Comparison of ENCODE assay signal across 13 cellular contexts in the genomic region with DNA sequence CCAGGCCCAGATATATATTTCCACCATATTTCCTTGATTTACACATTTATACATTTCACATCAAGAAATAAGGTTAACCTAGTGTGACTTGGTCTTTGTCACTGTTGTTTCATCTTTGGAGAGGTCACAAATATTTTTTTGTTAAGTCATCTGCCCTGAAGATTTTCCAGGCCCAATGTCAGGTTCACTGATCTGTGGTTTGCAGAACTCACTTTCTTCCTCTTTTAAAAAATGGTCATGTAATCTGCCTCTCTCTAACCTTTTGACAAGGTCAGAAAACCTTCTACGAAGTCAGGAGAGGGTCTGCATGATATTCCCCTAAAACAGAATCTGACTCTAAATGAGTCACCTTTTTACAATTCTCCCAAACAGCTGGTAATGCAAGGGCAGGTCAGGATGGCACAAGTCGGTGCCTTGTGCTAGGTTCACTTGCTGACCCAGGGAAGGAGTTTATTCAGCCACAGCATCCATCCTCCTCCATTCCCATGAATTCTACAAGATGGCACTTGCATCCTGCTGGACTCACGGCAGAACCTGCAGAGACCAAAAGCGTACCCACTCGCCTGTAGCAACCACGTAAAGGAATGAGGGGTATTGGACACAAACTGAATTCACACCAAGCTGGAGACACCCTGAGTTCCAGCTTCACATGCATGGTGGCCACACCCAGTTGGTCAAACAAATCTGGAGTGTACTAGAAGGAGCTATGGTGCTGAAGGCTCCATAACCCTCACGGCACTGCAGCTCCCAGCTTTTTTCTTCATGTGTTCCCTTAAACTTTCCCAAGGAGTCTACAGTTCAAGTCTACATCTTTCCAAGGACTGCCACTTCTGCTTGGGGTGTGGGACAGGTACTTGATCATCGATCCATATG. TPM values are rescaled to one million over a fixed set of nuclear protein-coding genes. Genes with fewer than 3 reads are reported as not detected.
DNase-seq lines count a peak whose midpoint lies in the region; ATAC-seq, FAIRE-seq and TF ChIP-seq lines count a peak whose summit lies in the region.
"Had no signal": no experiment of that assay in that cellular context is flagged by ENCODE, and none has a peak within 500 bp of the region (broad histone marks: within the 10 kb centered on the region; RNA-seq: fewer than 3 reads in every experiment).

No MANE protein-coding gene starts in this region.

- H3K4me3 ChIP-seq in CD8-positive, alpha-beta memory T cell (ENCODE audit: low read length), result no peak overlapping the region
- no peak overlapping the region for H3K4me3 ChIP-seq in K562
- H3K4me3 ChIP-seq in left ventricle myocardium inferior, result no peak overlapping the region

- POLR2A ChIA-PET in CD8-positive, alpha-beta memory T cell (lab: Charles Lee), result interaction anchor here (2.9 kb wide), 1 partner anchor 15 kb away, joined by 27 read pairs; the partner anchor contains the start of gene ZDHHC7
- POLR2A ChIA-PET in K562 (lab: Yijun Ruan, JAX), result interaction anchor here (0.6 to 4.5 kb wide), 6 partner anchors 10 to 24 kb away, joined by 3 to 50 read pairs (median 4); partner anchors contain the start of gene ZDHHC7

- TF ChIP-seq POLR2A in K562 (conservative IDR thresholded peaks at IDR 0.05), result no peak

- H3K27ac Mint-ChIP-seq in CD8-positive, alpha-beta memory T cell, result peak overlapping the region in 3 of 8 donors; percentile 12 to 99 (median 47)
- peak overlapping the region; percentile 86 to 95 (median 92) for H3K27ac Mint-ChIP-seq in nephron

- no peaks in the 10 kb centered on the region for H3K27me3 ChIP-seq in CD8-positive, alpha-beta memory T cell (ENCODE audit: insufficient read depth, low read length, poor library complexity, severe bottlenecking)
- H3K27me3 ChIP-seq in K562 (ENCODE audit: control insufficient read depth in 2 of 2, insufficient read depth in 2 of 2, low read length in 2 of 2) (no peaks in the 10 kb centered on the region), left ventricle myocardium inferior (ENCODE audit: low read depth) (no peaks in the 10 kb centered on the region)
- H3K27me3 ChIP-seq: ascending aorta had no signal

- no peaks in the 10 kb centered on the region for H3K9me3 ChIP-seq in CD8-positive, alpha-beta memory T cell (ENCODE audit: low read length)
- H3K9me3 ChIP-seq in K562 (replicated peaks; ENCODE audit: control insufficient read depth, insufficient read depth, low read depth, low read length) (no peaks in the 10 kb centered on the region), left ventricle myocardium inferior (replicated peaks) (peaks cover 6% of the 10 kb centered on the region)
- H3K9me3 ChIP-seq: ascending aorta had no signal

- no peaks in the 10 kb centered on the region for H3K9me1 ChIP-seq in K562 (ENCODE audit: control insufficient read depth, insufficient read depth, low read length)

- WGBS in K562 (ENCODE audit: insufficient coverage, low coverage, missing lambda C conversion rate), result 35% methylated on average over 8 of the region's 8 CpGs

- H3K4me1 Mint-ChIP-seq in CD8-positive, alpha-beta memory T cell, result peaks cover 25 to 41% (median 36%) of the 10 kb centered on the region in 3 donors
- H3K4me1 Mint-ChIP-seq in nephron, result peaks cover 24% of the 10 kb centered on the region

- CTCF ChIA-PET in CD8-positive, alpha-beta memory T cell (lab: Charles Lee), result interaction anchor here (1.6 to 3.7 kb wide), 3 partner anchors 14 to 60 kb away, joined by 8 to 27 read pairs (median 24); partner anchors contain the start of gene ZDHHC7
- CTCF ChIA-PET in K562 (lab: Yijun Ruan, JAX; ENCODE audit: low intra/inter-chr PET ratio), result interaction anchor here (0.7 kb wide), 2 partner anchors 12 to 152 kb away, joined by 3 read pairs; no protein-coding TSS in a partner anchor

- H3K79me2 ChIP-seq in K562 (ENCODE audit: control insufficient read depth, insufficient read depth, low read length), result peaks cover 4% of the 10 kb centered on the region; the same call in 2 of the 3 replicates

- peak overlapping the region; percentile 72 to 98 (median 91) for H3K4me3 Mint-ChIP-seq in CD8-positive, alpha-beta memory T cell
- peak overlapping the region; percentile 90 to 96 (median 96) for H3K4me3 Mint-ChIP-seq in nephron

- H4K20me1 ChIP-seq in K562 (replicated peaks; ENCODE audit: control insufficient read depth, insufficient read depth, low read length), result no peaks in the 10 kb centered on the region

- H3K9me3 Mint-ChIP-seq in CD8-positive, alpha-beta memory T cell, result no peaks in the 10 kb centered on the region
- no peaks in the 10 kb centered on the region for H3K9me3 Mint-ChIP-seq in nephron

- peaks cover 27% of the 10 kb centered on the region for H3K4me1 ChIP-seq in CD8-positive, alpha-beta memory T cell (ENCODE audit: insufficient read depth, low read length)
- H3K4me1 ChIP-seq in K562 (replicated peaks in 1 of 2; ENCODE audit: control insufficient read depth in 2 of 2, insufficient read depth in 2 of 2, low read length in 2 of 2) (peaks cover 33 to 45% of the 10 kb centered on the region in 2 experiments), left ventricle myocardium inferior (peaks cover 32% of the 10 kb centered on the region)

- no peak overlapping the region for H3K27ac ChIP-seq in CD8-positive, alpha-beta memory T cell (ENCODE audit: low read depth, low read length)
- H3K27ac ChIP-seq in K562 (ENCODE audit: extremely low read depth, low read depth, low read length) (peak overlapping the region; percentile 29; the same call in 1 of the 3 replicates), left ventricle myocardium inferior (replicated peaks) (no peak overlapping the region)

- no peak for DNase-seq in CD8-positive, alpha-beta memory T cell
- peak; percentile 33 for DNase-seq in NAMALWA (ENCODE audit: low spot score)
- DNase-seq in K562 (ENCODE audit: extremely low read depth in 1 of 4, low spot score in 3 of 4), result peak in 1 of 4 experiments; percentile 51
- DNase-seq in left ventricle myocardium inferior, result no peak
- DNase-seq in stimulated activated naive CD4-positive, alpha-beta T cell (lab: John Stamatoyannopoulos, UW), result no peak
- no peak for DNase-seq in sciatic nerve (ENCODE audit: low spot score)
- no peak for DNase-seq in UCSD-AML1 (lab: John Stamatoyannopoulos, UW; ENCODE audit: unreplicated experiment)
- DNase-seq: foreskin fibroblast; NCI-H345; stimulated activated CD4-positive, alpha-beta T cell treated with anti-CD3 and anti-CD28 coated beads, Interleukin-4, amount 100 ng/mL, for 4 hours had no signal

- ATAC-seq in K562 (no peak), sciatic nerve (no peak)

- H3K4me2 ChIP-seq in K562 (ENCODE audit: insufficient read depth, low read length), result peak overlapping the region; percentile 72

- H3K27me3 Mint-ChIP-seq in CD8-positive, alpha-beta memory T cell, result no peaks in the 10 kb centered on the region
- peaks cover 22% of the 10 kb centered on the region for H3K27me3 Mint-ChIP-seq in nephron (ENCODE audit: low read depth)

- no TSS peak for BruUV-seq in K562 (replicated peaks; lab: Mats Ljungman, UMichigan)

- H3K36me3 Mint-ChIP-seq in CD8-positive, alpha-beta memory T cell, result peaks cover 0 to 3% (median 0%) of the 10 kb centered on the region in 3 donors
- H3K36me3 Mint-ChIP-seq in nephron (ENCODE audit: low read depth), result no peaks in the 10 kb centered on the region

- no peak overlapping the region for H2AFZ ChIP-seq in K562 (ENCODE audit: low read depth, low read length)

- H3K36me3 ChIP-seq in CD8-positive, alpha-beta memory T cell (ENCODE audit: insufficient read depth, low read length), result no peaks in the 10 kb centered on the region
- H3K36me3 ChIP-seq in K562 (ENCODE audit: control insufficient read depth, insufficient read depth, low read length) (no peaks in the 10 kb centered on the region), left ventricle myocardium inferior (no peaks in the 10 kb centered on the region)
- H3K36me3 ChIP-seq: ascending aorta had no signal

- TF ChIP-seq CTCF in K562 (IDR thresholded peaks at IDR 0.05 in 2 of 3, conservative IDR thresholded peaks at IDR 0.05 in 1 of 3; ENCODE audit: insufficient read depth in 2 of 3, low read depth in 1 of 3, low read length in 3 of 3) (no peak), nephron (IDR thresholded peaks at IDR 0.05; ENCODE audit: unreplicated experiment in 3 of 3) (no peak), left ventricle myocardium inferior (IDR thresholded peaks at IDR 0.05; ENCODE audit: borderline replicate concordance) (no peak)

- peak; percentile 60 for TF ChIP-seq EP300 in K562 (IDR thresholded peaks at IDR 0.05; ENCODE audit: low read length)

- intact Hi-C loops in K562 (cut with micrococcal nuclease), result loop anchor here (5.0 kb wide), 1 partner anchor 61 kb away; no protein-coding TSS in a partner anchor
- intact Hi-C loops in left ventricle myocardium inferior (cut with micrococcal nuclease), result no loop called here
- intact Hi-C loops in sciatic nerve (cut with DNase I), result no loop called here

- peak overlapping the region; percentile 33 to 63; a peak in 1 of 4 replicates for H3K9ac ChIP-seq in K562 (ENCODE audit: insufficient read depth in 1 of 2, low read depth in 2 of 2, low read length in 2 of 2)

- in situ Hi-C loops in K562 (cut with MboI), result no loop called here

- peak; percentile 11 for FAIRE-seq in K562 (lab: Jason Lieb, UNC)
- FAIRE-seq: TTC549 had no signal

- TF ChIP-seq RAD21 in K562 (CRISPR knock-in tag; conservative IDR thresholded peaks at IDR 0.05 in 1 of 2, IDR thresholded peaks at IDR 0.05 in 1 of 2), result 0 out of 4 replicates have a peak, but pooled peaks of 1 of the 2 experiments have one; percentile 8

RNA-seq across cellular contexts. Expression of gene KIAA0513, which starts 1.6 kb away (rescaled TPM):
- 10 to 100 TPM; 13.2 to 13.5 TPM for total RNA-seq in CD8-positive, alpha-beta memory T cell
- polyA plus RNA-seq in CD8-positive, alpha-beta memory T cell, result 7.2 TPM
- total RNA-seq in K562 (2011; cell fraction: chromatin; rRNA removed; ENCODE audit: low replicate concordance), result 51.3 and 93.2 TPM in 2 replicates
- total RNA-seq in K562 (2011; cell fraction: nucleolus; rRNA removed), result 39.2 and 39.4 TPM in 2 replicates
- 29.0 and 33.3 TPM in 2 replicates for total RNA-seq in K562 (2011; cell fraction: nucleoplasm; rRNA removed)
- total RNA-seq in K562 (2014; rRNA removed) (11.0 and 11.2 TPM in 2 replicates), K562 (2014; rRNA removed; fragmentation: Illumina TruSeq; extraction: Trizol) (6.1 and 10.3 TPM in 2 replicates), K562 (2015; rRNA removed; fragmentation: Illumina TruSeq; extraction: Trizol) (9.3 and 9.7 TPM in 2 replicates), K562 (2021) (13.7 and 14.7 TPM in 2 replicates), left ventricle myocardium inferior (10.0 TPM), sciatic nerve (12.6 TPM)
- polyA plus RNA-seq in K562 (2011; rRNA removed) (6.9 and 8.6 TPM in 2 replicates), K562 (2014; fragmentation: Illumina TruSeq; extraction: Trizol) (10.1 and 12.6 TPM in 2 replicates), K562 (2014; fragmentation: Nextera tagmentation; extraction: Ambion mirVana) (under 1 TPM; 0.18 to 0.36 TPM), K562 (2014; rRNA removed) (9.8 and 10.2 TPM in 2 replicates)
- polyA plus RNA-seq in K562 (2011; cell fraction: cytosol; rRNA removed), result 4.0 and 9.6 TPM in 2 replicates
- 6.8 and 12.9 TPM in 2 replicates for polyA plus RNA-seq in K562 (2011; cell fraction: nucleus; rRNA removed)
- polyA plus RNA-seq in K562 (2012), result 10.5 and 13.3 TPM in 2 replicates
- polyA minus RNA-seq in K562 (2011; rRNA and poly(A)+ RNA removed), result 7.7 and 17.3 TPM in 2 replicates
- 5.1 and 6.4 TPM in 2 replicates for polyA minus RNA-seq in K562 (2011; cell fraction: cytosol; rRNA and poly(A)+ RNA removed)
- polyA minus RNA-seq in K562 (2011; cell fraction: nucleus; rRNA and poly(A)+ RNA removed), result 9.6 and 11.7 TPM in 2 replicates

RNA-seq across cellular contexts. Expression of gene ZDHHC7, which starts 14.7 kb away (rescaled TPM):
- 10 to 100 TPM; 31.6 to 32.6 TPM for total RNA-seq in CD8-positive, alpha-beta memory T cell
- polyA plus RNA-seq in CD8-positive, alpha-beta memory T cell, result 45.7 TPM
- total RNA-seq in K562 (2011; cell fraction: chromatin; rRNA removed; ENCODE audit: low replicate concordance), result 116 and 182 TPM in 2 replicates
- total RNA-seq in K562 (2011; cell fraction: nucleolus; rRNA removed), result 70.2 and 72.6 TPM in 2 replicates
- total RNA-seq in K562 (2011; cell fraction: nucleoplasm; rRNA removed), result 82.7 and 89.1 TPM in 2 replicates
- 37.4 and 42.5 TPM in 2 replicates for total RNA-seq in K562 (2014; rRNA removed)
- total RNA-seq in K562 (2014; rRNA removed; fragmentation: Illumina TruSeq; extraction: Trizol), result 37.2 and 38.1 TPM in 2 replicates
- total RNA-seq in K562 (2015; rRNA removed; fragmentation: Illumina TruSeq; extraction: Trizol), result 44.5 and 44.6 TPM in 2 replicates
- total RNA-seq in K562 (2021), result 45.7 and 47.0 TPM in 2 replicates
- 36.5 and 42.5 TPM in 2 replicates for polyA plus RNA-seq in K562 (2011; rRNA removed)
- polyA plus RNA-seq in K562 (2011; cell fraction: cytosol; rRNA removed), result 43.9 and 59.7 TPM in 2 replicates
- polyA plus RNA-seq in K562 (2011; cell fraction: nucleus; rRNA removed), result 78.8 and 96.8 TPM in 2 replicates
- polyA plus RNA-seq in K562 (2012), result 37.6 and 39.5 TPM in 2 replicates
- 48.2 and 49.7 TPM in 2 replicates for polyA plus RNA-seq in K562 (2014; fragmentation: Illumina TruSeq; extraction: Trizol)
- 1 to 10 TPM; 1.7 to 1.8 TPM for polyA plus RNA-seq in K562 (2014; fragmentation: Nextera tagmentation; extraction: Ambion mirVana)
- 31.3 and 39.8 TPM in 2 replicates for polyA plus RNA-seq in K562 (2014; rRNA removed)
- 22.4 and 22.5 TPM in 2 replicates for polyA minus RNA-seq in K562 (2011; rRNA and poly(A)+ RNA removed)
- polyA minus RNA-seq in K562 (2011; cell fraction: cytosol; rRNA and poly(A)+ RNA removed), result 14.8 and 19.9 TPM in 2 replicates
- polyA minus RNA-seq in K562 (2011; cell fraction: nucleus; rRNA and poly(A)+ RNA removed), result 17.2 and 23.5 TPM in 2 replicates
- total RNA-seq in left ventricle myocardium inferior, result 36.8 TPM
- 48.8 TPM for total RNA-seq in sciatic nerve
